ENCODE assay signal across 26 cellular contexts in genomic region chr10:44749141-44749540, GRCh38.
"Had no signal": no experiment of that assay in that cellular context is flagged by ENCODE, and none has a peak within 500 bp of the region (broad histone marks: within the 10 kb centered on the region; RNA-seq: fewer than 3 reads in every experiment).

No MANE protein-coding gene starts in this region.

- H3K27me3 Mint-ChIP-seq: central memory CD8-positive, alpha-beta T cell had no signal

- H3K27ac Mint-ChIP-seq: dendritic cell treated with granulocyte-macrophage colony-stimulating factor and Interleukin-4, amounts not matched to agents 40 ng/mL and 50 ng/mL, for 4 days; endodermal cell; naive thymus-derived CD4-positive, alpha-beta T cell; stimulated activated effector memory CD8-positive, alpha-beta T cell treated with anti-CD3 and anti-CD28 coated beads, Interleukin-12 subunit alpha, Interleukin-12 subunit beta, amount 100 ng/mL, for 72 hours had no signal

- ATAC-seq: foreskin keratinocyte; gastroesophageal sphincter; heart right ventricle; left lung; naive thymus-derived CD4-positive, alpha-beta T cell; pancreas; right lobe of liver; stimulated activated effector memory CD8-positive, alpha-beta T cell treated with anti-CD3 and anti-CD28 coated beads, Interleukin-12 subunit alpha, Interleukin-12 subunit beta, amount 100 ng/mL, for 72 hours had no signal

- H3K4me3 Mint-ChIP-seq: central memory CD8-positive, alpha-beta T cell; dendritic cell treated with granulocyte-macrophage colony-stimulating factor and Interleukin-4, amounts not matched to agents 40 ng/mL and 50 ng/mL, for 4 days; endodermal cell; naive thymus-derived CD4-positive, alpha-beta T cell; stimulated activated effector memory CD8-positive, alpha-beta T cell treated with anti-CD3 and anti-CD28 coated beads, Interleukin-12 subunit alpha, Interleukin-12 subunit beta, amount 100 ng/mL, for 72 hours had no signal

- H3K9me3 Mint-ChIP-seq: central memory CD8-positive, alpha-beta T cell; dendritic cell treated with granulocyte-macrophage colony-stimulating factor and Interleukin-4, amounts not matched to agents 40 ng/mL and 50 ng/mL, for 4 days had no signal

- H3K4me3 ChIP-seq: colonic mucosa, esophagus muscularis mucosa, gastroesophageal sphincter, heart right ventricle, left lung, pancreas, right lobe of liver, stomach, tibial artery, upper lobe of left lung had no signal

- H3K9me3 ChIP-seq: colonic mucosa, left lung, neutrophil, pancreas, right lobe of liver, tibial artery, upper lobe of left lung had no signal

- H3K4me1 Mint-ChIP-seq: central memory CD8-positive, alpha-beta T cell; naive thymus-derived CD4-positive, alpha-beta T cell; stimulated activated effector memory CD8-positive, alpha-beta T cell treated with anti-CD3 and anti-CD28 coated beads, Interleukin-12 subunit alpha, Interleukin-12 subunit beta, amount 100 ng/mL, for 72 hours had no signal

- H3K36me3 Mint-ChIP-seq: naive thymus-derived CD4-positive, alpha-beta T cell; stimulated activated effector memory CD8-positive, alpha-beta T cell treated with anti-CD3 and anti-CD28 coated beads, Interleukin-12 subunit alpha, Interleukin-12 subunit beta, amount 100 ng/mL, for 72 hours had no signal

- H3K36me3 ChIP-seq: colonic mucosa, esophagus muscularis mucosa, gastroesophageal sphincter, heart right ventricle, left lung, neutrophil, pancreas, right lobe of liver, stomach, tibial artery, upper lobe of left lung had no signal

- H3K27ac ChIP-seq: colonic mucosa, epithelial cell of prostate, esophagus muscularis mucosa, foreskin keratinocyte, gastroesophageal sphincter, heart right ventricle, left lung, neutrophil, pancreas, right lobe of liver, stomach, tibial artery, upper lobe of left lung had no signal

- H3K4me1 ChIP-seq: colonic mucosa, foreskin keratinocyte, heart right ventricle, left lung, right lobe of liver, upper lobe of left lung had no signal

- H3K27me3 ChIP-seq: colonic mucosa, esophagus muscularis mucosa, foreskin keratinocyte, gastroesophageal sphincter, heart right ventricle, left lung, neutrophil, pancreas, right lobe of liver, stomach, tibial artery, upper lobe of left lung had no signal

- DNase-seq: colonic mucosa; effector CD8-positive, alpha-beta T cell; endodermal cell; foreskin keratinocyte; heart right ventricle; hippocampal formation; left lung; mesendoderm; midbrain; naive thymus-derived CD4-positive, alpha-beta T cell; pancreas; right lobe of liver; small intestine; stimulated activated CD4-positive, alpha-beta T cell treated with anti-CD3 and anti-CD28 coated beads, Interleukin-1b, Interleukin-23, amount 100 ng/mL, for 48 hours; stimulated activated CD4-positive, alpha-beta T cell treated with anti-CD3 and anti-CD28 coated beads, Interleukin-4, amount 100 ng/mL, for 1 hour; stimulated activated naive CD4-positive, alpha-beta T cell treated with Interleukin-2 at 50 U/mL for 16 hours; stomach; tibial artery; upper lobe of left lung had no signal
